ENCODE assay signal across 13 cellular contexts in genomic region chr9:137828527-137829259, GRCh38. TPM values are rescaled to one million over a fixed set of nuclear protein-coding genes. Genes with fewer than 3 reads are reported as not detected.
DNase-seq lines count a peak whose midpoint lies in the region; ATAC-seq, FAIRE-seq and TF ChIP-seq lines count a peak whose summit lies in the region.
"Had no signal": no experiment of that assay in that cellular context is flagged by ENCODE, and none has a peak within 500 bp of the region (broad histone marks: within the 10 kb centered on the region; RNA-seq: fewer than 3 reads in every experiment).

No MANE protein-coding gene starts in this region.

- WGBS in K562 (ENCODE audit: insufficient coverage, low coverage, missing lambda C conversion rate) = 89% methylated on average over 20 of the region's 21 CpGs
- 85% methylated on average over 20 of the region's 21 CpGs for WGBS in mesenchymal stem cell

- peaks cover 25% of the 10 kb centered on the region for H3K36me3 ChIP-seq in Karpas-422 (ENCODE audit: insufficient read depth, low read length)
- H3K36me3 ChIP-seq in K562 (ENCODE audit: control insufficient read depth, insufficient read depth, low read length) = peaks cover 39% of the 10 kb centered on the region; the same call in 2 of the 3 replicates
- peaks cover 66 to 71% of the 10 kb centered on the region in 2 experiments for H3K36me3 ChIP-seq in mesenchymal stem cell (ENCODE audit: control insufficient read depth in 1 of 2, insufficient read depth in 2 of 2, low read depth in 1 of 2, low read length in 2 of 2)

- H4K91ac ChIP-seq in mesenchymal stem cell (ENCODE audit: low read length) = no peak overlapping the region

- H3K4me3 ChIP-seq in Karpas-422 (ENCODE audit: low read length) (no peak overlapping the region), K562 (no peak overlapping the region), mesenchymal stem cell (ENCODE audit: insufficient read depth in 1 of 2, low read depth in 1 of 2, low read length in 2 of 2) (no peak overlapping the region)

- 0 out of 2 replicates have a peak, but pooled peaks cover 6% of the 10 kb centered on the region for H3K79me2 ChIP-seq in Karpas-422 (ENCODE audit: low read length)
- no peaks in the 10 kb centered on the region for H3K79me2 ChIP-seq in K562 (ENCODE audit: control insufficient read depth, insufficient read depth, low read length)

- no peaks in the 10 kb centered on the region for H3K27me3 Mint-ChIP-seq in activated CD4-positive, alpha-beta T cell treated with anti-CD3 and anti-CD28 coated beads for 36 hours

- no peaks in the 10 kb centered on the region for H3K4me1 Mint-ChIP-seq in activated CD4-positive, alpha-beta T cell treated with anti-CD3 and anti-CD28 coated beads for 36 hours

- H2AK5ac ChIP-seq in mesenchymal stem cell (ENCODE audit: low read length, severe bottlenecking) = no peak overlapping the region

- H3K4me2 ChIP-seq in Karpas-422 (ENCODE audit: low read depth, low read length, poor library complexity, severe bottlenecking) (no peak overlapping the region), K562 (ENCODE audit: insufficient read depth, low read length) (no peak overlapping the region), mesenchymal stem cell (ENCODE audit: low read length, poor library complexity, severe bottlenecking) (no peak overlapping the region)

- H3K9me2 ChIP-seq in Karpas-422 (replicated peaks; ENCODE audit: insufficient read depth, low read length) = no peaks in the 10 kb centered on the region

- no peaks in the 10 kb centered on the region for H3K27me3 ChIP-seq in Karpas-422 (ENCODE audit: low read length)
- H3K27me3 ChIP-seq in K562 (ENCODE audit: control insufficient read depth in 2 of 2, insufficient read depth in 2 of 2, low read length in 2 of 2) = no peaks in the 10 kb centered on the region
- H3K27me3 ChIP-seq in mesenchymal stem cell (ENCODE audit: control insufficient read depth in 1 of 2, insufficient read depth in 1 of 2, low read length in 2 of 2) = no peaks in the 10 kb centered on the region

- CTCF ChIA-PET in activated CD4-positive, alpha-beta T cell treated with anti-CD3 and anti-CD28 coated beads for 36 hours (lab: Charles Lee) = interaction anchor here (0.8 kb wide), 1 partner anchor 10 kb away, joined by 3 read pairs; no protein-coding TSS in a partner anchor
- CTCF ChIA-PET in K562 (lab: Yijun Ruan, JAX; ENCODE audit: low intra/inter-chr PET ratio) = no interaction called here

- no peak overlapping the region for H3K9ac ChIP-seq in Karpas-422 (ENCODE audit: low read length)
- no peak overlapping the region for H3K9ac ChIP-seq in K562 (ENCODE audit: insufficient read depth in 1 of 2, low read depth in 2 of 2, low read length in 2 of 2)
- no peak overlapping the region for H3K9ac ChIP-seq in mesenchymal stem cell (ENCODE audit: low read length)

- H2AFZ ChIP-seq in Karpas-422 (ENCODE audit: low read length) = no peak overlapping the region
- no peak overlapping the region for H2AFZ ChIP-seq in K562 (ENCODE audit: low read depth, low read length)
- H2AFZ ChIP-seq in mesenchymal stem cell (ENCODE audit: low read depth, low read length) = no peak overlapping the region

- no peak overlapping the region for H2BK120ac ChIP-seq in mesenchymal stem cell (ENCODE audit: low read depth, low read length)

- POLR2A ChIA-PET in activated CD4-positive, alpha-beta T cell treated with anti-CD3 and anti-CD28 coated beads for 36 hours (lab: Charles Lee) = no interaction called here
- POLR2A ChIA-PET in K562 (lab: Yijun Ruan, JAX) = interaction anchor here (0.6 kb wide), 2 partner anchors 36 to 640 kb away, joined by 3 to 4 read pairs; partner anchors contain the start of gene SSNA1

- no peak for TF ChIP-seq EP300 in K562 (IDR thresholded peaks at IDR 0.05; ENCODE audit: low read length)

- TF ChIP-seq POLR2A in K562 (conservative IDR thresholded peaks at IDR 0.05) = no peak

- no peak overlapping the region for H4K8ac ChIP-seq in mesenchymal stem cell (ENCODE audit: low read length)

- H3K79me1 ChIP-seq in mesenchymal stem cell (replicated peaks; ENCODE audit: low read length, poor library complexity, severe bottlenecking) = peaks cover 70% of the 10 kb centered on the region

- H3K27ac ChIP-seq in Karpas-422 (ENCODE audit: low read length) (no peak overlapping the region), K562 (ENCODE audit: extremely low read depth, low read depth, low read length) (no peak overlapping the region), mesenchymal stem cell (ENCODE audit: low read length, poor library complexity, severe bottlenecking) (no peak overlapping the region)

- H3K9me3 ChIP-seq in Karpas-422 (ENCODE audit: low read length) (no peaks in the 10 kb centered on the region), K562 (replicated peaks; ENCODE audit: control insufficient read depth, insufficient read depth, low read depth, low read length) (no peaks in the 10 kb centered on the region), mesenchymal stem cell (ENCODE audit: control insufficient read depth, low read length) (peaks cover 6% of the 10 kb centered on the region)

- H3K9me1 ChIP-seq in K562 (ENCODE audit: control insufficient read depth, insufficient read depth, low read length) = no peaks in the 10 kb centered on the region

- no peak overlapping the region for H3K14ac ChIP-seq in mesenchymal stem cell (ENCODE audit: low read length in 2 of 2)

- intact Hi-C loops in activated CD4-positive, alpha-beta T cell treated with anti-CD3 and anti-CD28 coated beads for 36 hours (cut with DNase I, micrococcal nuclease) = no loop called here
- intact Hi-C loops in K562 (cut with micrococcal nuclease) = no loop called here

- no peak overlapping the region for H3K27ac Mint-ChIP-seq in activated CD4-positive, alpha-beta T cell treated with anti-CD3 and anti-CD28 coated beads for 36 hours

- DNase-seq in activated CD4-positive, alpha-beta T cell treated with anti-CD3 and anti-CD28 coated beads for 36 hours = peak; percentile 45
- DNase-seq in activated CD4-positive, alpha-beta T cell treated with anti-CD3 and anti-CD28 coated beads, Interleukin-2, amount 50 U/mL, for 4 hours = no peak
- DNase-seq in Karpas-422 = peak; percentile 61
- DNase-seq in K562 (ENCODE audit: extremely low read depth in 1 of 4, low spot score in 3 of 4) = peak; percentile 30 to 56 (median 42)
- DNase-seq in mesenchymal stem cell = peak; percentile 29
- DNase-seq in COLO829 (ENCODE audit: low spot score) = no peak
- no peak for DNase-seq in NCI-H2227 (lab: John Stamatoyannopoulos, UW; ENCODE audit: unreplicated experiment)
- no peak for DNase-seq in foreskin melanocyte
- DNase-seq: activated T-cell treated with anti-CD3 and anti-CD28 coated beads, Interleukin-2, amount 50 U/mL, for 48 hours; kidney glomerular epithelial cell; NCI-H1930; T-helper 1 cell had no signal

- no peak overlapping the region for H3K23ac ChIP-seq in mesenchymal stem cell (ENCODE audit: low read length in 2 of 2)

- H3K4me1 ChIP-seq in Karpas-422 (ENCODE audit: low read length) = no peaks in the 10 kb centered on the region
- peaks cover 0 to 9% of the 10 kb centered on the region in 2 experiments; a peak in 1 of 5 replicates for H3K4me1 ChIP-seq in K562 (replicated peaks in 1 of 2; ENCODE audit: control insufficient read depth in 2 of 2, insufficient read depth in 2 of 2, low read length in 2 of 2)
- no peaks in the 10 kb centered on the region for H3K4me1 ChIP-seq in mesenchymal stem cell (ENCODE audit: control insufficient read depth, insufficient read depth, low read depth, low read length)

- TF ChIP-seq CTCF in K562 (IDR thresholded peaks at IDR 0.05 in 2 of 3, conservative IDR thresholded peaks at IDR 0.05 in 1 of 3; ENCODE audit: insufficient read depth in 2 of 3, low read depth in 1 of 3, low read length in 3 of 3) = no peak

- no peak for FAIRE-seq in K562 (lab: Jason Lieb, UNC)
- FAIRE-seq: endometrium had no signal

- no peak overlapping the region for H3K4me3 Mint-ChIP-seq in activated CD4-positive, alpha-beta T cell treated with anti-CD3 and anti-CD28 coated beads for 36 hours

- no peak overlapping the region for H3K4ac ChIP-seq in mesenchymal stem cell (ENCODE audit: low read depth in 1 of 2, low read length in 2 of 2)

- BruUV-seq in K562 (replicated peaks; lab: Mats Ljungman, UMichigan) = no TSS peak

- in situ Hi-C loops in K562 (cut with MboI) = no loop called here

- no peak for TF ChIP-seq RAD21 in K562 (CRISPR knock-in tag; conservative IDR thresholded peaks at IDR 0.05 in 1 of 2, IDR thresholded peaks at IDR 0.05 in 1 of 2)

- H3K36me3 Mint-ChIP-seq in activated CD4-positive, alpha-beta T cell treated with anti-CD3 and anti-CD28 coated beads for 36 hours (ENCODE audit: low read depth) = peaks cover 42% of the 10 kb centered on the region

- H3K18ac ChIP-seq in mesenchymal stem cell (ENCODE audit: low read depth in 1 of 2, low read length in 2 of 2) = no peak overlapping the region

- H4K20me1 ChIP-seq in Karpas-422 (ENCODE audit: insufficient read depth, low read depth, low read length) (no peaks in the 10 kb centered on the region), K562 (replicated peaks; ENCODE audit: control insufficient read depth, insufficient read depth, low read length) (0 out of 2 replicates have a peak, but pooled peaks cover 3% of the 10 kb centered on the region)

- no peaks in the 10 kb centered on the region for H3K9me3 Mint-ChIP-seq in activated CD4-positive, alpha-beta T cell treated with anti-CD3 and anti-CD28 coated beads for 36 hours (ENCODE audit: low read depth)

- no peak overlapping the region for H2BK5ac ChIP-seq in mesenchymal stem cell (ENCODE audit: low read depth, low read length, poor library complexity, severe bottlenecking)

- H2BK15ac ChIP-seq in mesenchymal stem cell (ENCODE audit: low read depth, poor library complexity, severe bottlenecking) = no peak overlapping the region

- H2BK12ac ChIP-seq in mesenchymal stem cell (ENCODE audit: low read length in 2 of 2) = no peak overlapping the region

- no peak for ATAC-seq in activated CD4-positive, alpha-beta T cell treated with anti-CD3 and anti-CD28 coated beads for 36 hours
- ATAC-seq in K562 = peak; percentile 70

RNA-seq across cellular contexts. Expression of gene CACNA1B, which starts 48.9 kb away (rescaled TPM):
- under 1 TPM; 0.05 to 0.07 TPM for total RNA-seq in activated CD4-positive, alpha-beta T cell treated with anti-CD3 and anti-CD28 coated beads for 36 hours
- not detected in 2 replicates for total RNA-seq in Karpas-422 (2014; rRNA removed; shearing (Covaris generic); ENCODE audit: low replicate concordance)
- total RNA-seq in K562 (2011; cell fraction: chromatin; rRNA removed; ENCODE audit: low replicate concordance) = 0.19 and 0.35 TPM in 2 replicates
- total RNA-seq in K562 (2011; cell fraction: nucleolus; rRNA removed) = 0.13 and 0.17 TPM in 2 replicates
- total RNA-seq in K562 (2011; cell fraction: nucleoplasm; rRNA removed) = 0.22 TPM in 1 of 2 replicates, not detected in the other
- total RNA-seq in K562 (2014; rRNA removed) (0.04 TPM in 1 of 2 replicates, not detected in the other), K562 (2014; rRNA removed; fragmentation: Illumina TruSeq; extraction: Trizol) (not detected in 2 replicates), K562 (2015; rRNA removed; fragmentation: Illumina TruSeq; extraction: Trizol) (not detected in 2 replicates), K562 (2021) (0.02 and 0.04 TPM in 2 replicates)
- polyA plus RNA-seq in K562 (2011; rRNA removed) (0.04 TPM in 1 of 2 replicates, not detected in the other), K562 (2014; fragmentation: Illumina TruSeq; extraction: Trizol) (0.03 TPM in 1 of 2 replicates, not detected in the other), K562 (2014; fragmentation: Nextera tagmentation; extraction: Ambion mirVana) (not detected), K562 (2014; rRNA removed) (0.01 TPM in 1 of 2 replicates, not detected in the other)
- 0.01 TPM in 2 replicates for polyA plus RNA-seq in K562 (2011; cell fraction: cytosol; rRNA removed)
- 0.04 and 0.14 TPM in 2 replicates for polyA plus RNA-seq in K562 (2011; cell fraction: nucleus; rRNA removed)
- 0.01 and 0.10 TPM in 2 replicates for polyA plus RNA-seq in K562 (2012)
- 0.03 TPM in 1 of 2 replicates, not detected in the other for polyA minus RNA-seq in K562 (2011; rRNA and poly(A)+ RNA removed)
- not detected in 2 replicates for polyA minus RNA-seq in K562 (2011; cell fraction: cytosol; rRNA and poly(A)+ RNA removed)
- under 0.01 and 0.11 TPM in 2 replicates for polyA minus RNA-seq in K562 (2011; cell fraction: nucleus; rRNA and poly(A)+ RNA removed)
- 0.08 TPM for polyA plus RNA-seq in mesenchymal stem cell (2013, experiment 1 of 2)
- polyA plus RNA-seq in mesenchymal stem cell (2013, experiment 2 of 2) = 0.12 TPM

Comparison
In these comparisons a context has a peak if more than half of its experiments do, and no peak if none do; other contexts are left out.
1. DNase-seq: peak in activated CD4-positive, alpha-beta T cell treated with anti-CD3 and anti-CD28 coated beads for 36 hours (single experiment), Karpas-422 (single experiment), K562 (4 of 4) and mesenchymal stem cell (single experiment); none in activated CD4-positive, alpha-beta T cell treated with anti-CD3 and anti-CD28 coated beads, Interleukin-2, amount 50 U/mL, for 4 hours (0 of 2), COLO829 (single experiment), NCI-H2227 (single experiment) and foreskin melanocyte (single experiment).